2 cellular contexts compared by ENCODE assay signal in the genomic region with DNA sequence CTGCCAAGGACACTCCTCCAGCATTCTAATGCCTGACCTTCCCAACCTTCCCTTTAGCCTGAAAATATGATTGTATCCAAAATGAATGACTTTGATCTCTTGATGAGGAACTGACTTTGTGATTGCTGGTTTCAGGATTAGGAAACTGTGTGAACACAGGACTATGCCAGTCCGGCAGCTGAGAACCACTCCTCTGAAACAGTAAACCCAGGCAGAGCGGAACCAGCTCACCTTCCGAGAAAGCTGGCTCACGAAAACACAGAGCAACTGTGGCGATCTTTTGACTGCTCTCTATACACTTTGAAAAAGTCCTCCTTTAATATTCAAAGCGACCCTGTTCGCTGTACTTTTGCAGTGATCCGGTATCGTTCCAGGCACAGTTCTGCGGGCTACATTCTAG.
TF ChIP-seq lines count a peak whose summit lies in the region.

No MANE protein-coding gene starts in this region.

TF ChIP-seq in liver, 16 proteins besides CTCF, POLR2A, EP300 and RAD21:
- TF ChIP-seq, protein P1, sequence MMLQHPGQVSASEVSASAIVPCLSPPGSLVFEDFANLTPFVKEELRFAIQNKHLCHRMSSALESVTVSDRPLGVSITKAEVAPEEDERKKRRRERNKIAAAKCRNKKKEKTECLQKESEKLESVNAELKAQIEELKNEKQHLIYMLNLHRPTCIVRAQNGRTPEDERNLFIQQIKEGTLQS (IDR thresholded peaks at IDR 0.05): no peak
- TF ChIP-seq TAF1 (conservative IDR thresholded peaks at IDR 0.05) (no peak), RXRA (IDR thresholded peaks at IDR 0.05) (no peak), GABPA (IDR thresholded peaks at IDR 0.05 in 1 of 2, conservative IDR thresholded peaks at IDR 0.05 in 1 of 2) (no peak), EGR1 (IDR thresholded peaks at IDR 0.05; ENCODE audit: low read depth in 2 of 2) (no peak), FOXA2 (IDR thresholded peaks at IDR 0.05) (no peak), NR2F2 (IDR thresholded peaks at IDR 0.05) (no peak), HNF4G (IDR thresholded peaks at IDR 0.05) (no peak), HNF4A (conservative IDR thresholded peaks at IDR 0.05) (no peak), YY1 (IDR thresholded peaks at IDR 0.05) (no peak), SP1 (IDR thresholded peaks at IDR 0.05) (no peak)
- TF ChIP-seq, protein P2, sequence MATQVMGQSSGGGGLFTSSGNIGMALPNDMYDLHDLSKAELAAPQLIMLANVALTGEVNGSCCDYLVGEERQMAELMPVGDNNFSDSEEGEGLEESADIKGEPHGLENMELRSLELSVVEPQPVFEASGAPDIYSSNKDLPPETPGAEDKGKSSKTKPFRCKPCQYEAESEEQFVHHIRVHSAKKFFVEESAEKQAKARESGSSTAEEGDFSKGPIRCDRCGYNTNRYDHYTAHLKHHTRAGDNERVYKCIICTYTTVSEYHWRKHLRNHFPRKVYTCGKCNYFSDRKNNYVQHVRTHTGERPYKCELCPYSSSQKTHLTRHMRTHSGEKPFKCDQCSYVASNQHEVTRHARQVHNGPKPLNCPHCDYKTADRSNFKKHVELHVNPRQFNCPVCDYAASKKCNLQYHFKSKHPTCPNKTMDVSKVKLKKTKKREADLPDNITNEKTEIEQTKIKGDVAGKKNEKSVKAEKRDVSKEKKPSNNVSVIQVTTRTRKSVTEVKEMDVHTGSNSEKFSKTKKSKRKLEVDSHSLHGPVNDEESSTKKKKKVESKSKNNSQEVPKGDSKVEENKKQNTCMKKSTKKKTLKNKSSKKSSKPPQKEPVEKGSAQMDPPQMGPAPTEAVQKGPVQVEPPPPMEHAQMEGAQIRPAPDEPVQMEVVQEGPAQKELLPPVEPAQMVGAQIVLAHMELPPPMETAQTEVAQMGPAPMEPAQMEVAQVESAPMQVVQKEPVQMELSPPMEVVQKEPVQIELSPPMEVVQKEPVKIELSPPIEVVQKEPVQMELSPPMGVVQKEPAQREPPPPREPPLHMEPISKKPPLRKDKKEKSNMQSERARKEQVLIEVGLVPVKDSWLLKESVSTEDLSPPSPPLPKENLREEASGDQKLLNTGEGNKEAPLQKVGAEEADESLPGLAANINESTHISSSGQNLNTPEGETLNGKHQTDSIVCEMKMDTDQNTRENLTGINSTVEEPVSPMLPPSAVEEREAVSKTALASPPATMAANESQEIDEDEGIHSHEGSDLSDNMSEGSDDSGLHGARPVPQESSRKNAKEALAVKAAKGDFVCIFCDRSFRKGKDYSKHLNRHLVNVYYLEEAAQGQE (IDR thresholded peaks at IDR 0.05): no peak
- TF ChIP-seq, protein P3, sequence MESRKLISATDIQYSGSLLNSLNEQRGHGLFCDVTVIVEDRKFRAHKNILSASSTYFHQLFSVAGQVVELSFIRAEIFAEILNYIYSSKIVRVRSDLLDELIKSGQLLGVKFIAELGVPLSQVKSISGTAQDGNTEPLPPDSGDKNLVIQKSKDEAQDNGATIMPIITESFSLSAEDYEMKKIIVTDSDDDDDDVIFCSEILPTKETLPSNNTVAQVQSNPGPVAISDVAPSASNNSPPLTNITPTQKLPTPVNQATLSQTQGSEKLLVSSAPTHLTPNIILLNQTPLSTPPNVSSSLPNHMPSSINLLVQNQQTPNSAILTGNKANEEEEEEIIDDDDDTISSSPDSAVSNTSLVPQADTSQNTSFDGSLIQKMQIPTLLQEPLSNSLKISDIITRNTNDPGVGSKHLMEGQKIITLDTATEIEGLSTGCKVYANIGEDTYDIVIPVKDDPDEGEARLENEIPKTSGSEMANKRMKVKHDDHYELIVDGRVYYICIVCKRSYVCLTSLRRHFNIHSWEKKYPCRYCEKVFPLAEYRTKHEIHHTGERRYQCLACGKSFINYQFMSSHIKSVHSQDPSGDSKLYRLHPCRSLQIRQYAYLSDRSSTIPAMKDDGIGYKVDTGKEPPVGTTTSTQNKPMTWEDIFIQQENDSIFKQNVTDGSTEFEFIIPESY (IDR thresholded peaks at IDR 0.05): no peak
- TF ChIP-seq, protein P4, sequence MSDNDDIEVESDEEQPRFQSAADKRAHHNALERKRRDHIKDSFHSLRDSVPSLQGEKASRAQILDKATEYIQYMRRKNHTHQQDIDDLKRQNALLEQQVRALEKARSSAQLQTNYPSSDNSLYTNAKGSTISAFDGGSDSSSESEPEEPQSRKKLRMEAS (IDR thresholded peaks at IDR 0.05): no peak

TF ChIP-seq in HepG2, 621 proteins besides CTCF, POLR2A, EP300 and RAD21 (continued from another document):
- TF ChIP-seq, protein P5, sequence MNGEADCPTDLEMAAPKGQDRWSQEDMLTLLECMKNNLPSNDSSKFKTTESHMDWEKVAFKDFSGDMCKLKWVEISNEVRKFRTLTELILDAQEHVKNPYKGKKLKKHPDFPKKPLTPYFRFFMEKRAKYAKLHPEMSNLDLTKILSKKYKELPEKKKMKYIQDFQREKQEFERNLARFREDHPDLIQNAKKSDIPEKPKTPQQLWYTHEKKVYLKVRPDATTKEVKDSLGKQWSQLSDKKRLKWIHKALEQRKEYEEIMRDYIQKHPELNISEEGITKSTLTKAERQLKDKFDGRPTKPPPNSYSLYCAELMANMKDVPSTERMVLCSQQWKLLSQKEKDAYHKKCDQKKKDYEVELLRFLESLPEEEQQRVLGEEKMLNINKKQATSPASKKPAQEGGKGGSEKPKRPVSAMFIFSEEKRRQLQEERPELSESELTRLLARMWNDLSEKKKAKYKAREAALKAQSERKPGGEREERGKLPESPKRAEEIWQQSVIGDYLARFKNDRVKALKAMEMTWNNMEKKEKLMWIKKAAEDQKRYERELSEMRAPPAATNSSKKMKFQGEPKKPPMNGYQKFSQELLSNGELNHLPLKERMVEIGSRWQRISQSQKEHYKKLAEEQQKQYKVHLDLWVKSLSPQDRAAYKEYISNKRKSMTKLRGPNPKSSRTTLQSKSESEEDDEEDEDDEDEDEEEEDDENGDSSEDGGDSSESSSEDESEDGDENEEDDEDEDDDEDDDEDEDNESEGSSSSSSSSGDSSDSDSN (CRISPR knock-in tag; IDR thresholded peaks at IDR 0.05): no peak
- TF ChIP-seq ATRX (CRISPR knock-in tag; IDR thresholded peaks at IDR 0.05; ENCODE audit: borderline replicate concordance) (no peak), FOXK1 (CRISPR knock-in tag; IDR thresholded peaks at IDR 0.05; ENCODE audit: borderline replicate concordance, low read depth) (no peak), NCOA1 (CRISPR knock-in tag; IDR thresholded peaks at IDR 0.05) (no peak), MZF1 (CRISPR knock-in tag; IDR thresholded peaks at IDR 0.05; ENCODE audit: borderline replicate concordance) (no peak), MIER3 (CRISPR knock-in tag; IDR thresholded peaks at IDR 0.05; ENCODE audit: borderline replicate concordance) (no peak)
- TF ChIP-seq, protein P6, sequence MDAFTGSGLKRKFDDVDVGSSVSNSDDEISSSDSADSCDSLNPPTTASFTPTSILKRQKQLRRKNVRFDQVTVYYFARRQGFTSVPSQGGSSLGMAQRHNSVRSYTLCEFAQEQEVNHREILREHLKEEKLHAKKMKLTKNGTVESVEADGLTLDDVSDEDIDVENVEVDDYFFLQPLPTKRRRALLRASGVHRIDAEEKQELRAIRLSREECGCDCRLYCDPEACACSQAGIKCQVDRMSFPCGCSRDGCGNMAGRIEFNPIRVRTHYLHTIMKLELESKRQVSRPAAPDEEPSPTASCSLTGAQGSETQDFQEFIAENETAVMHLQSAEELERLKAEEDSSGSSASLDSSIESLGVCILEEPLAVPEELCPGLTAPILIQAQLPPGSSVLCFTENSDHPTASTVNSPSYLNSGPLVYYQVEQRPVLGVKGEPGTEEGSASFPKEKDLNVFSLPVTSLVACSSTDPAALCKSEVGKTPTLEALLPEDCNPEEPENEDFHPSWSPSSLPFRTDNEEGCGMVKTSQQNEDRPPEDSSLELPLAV (CRISPR knock-in tag; conservative IDR thresholded peaks at IDR 0.05; ENCODE audit: low read depth): no peak
